Comparison of ENCODE assay signal across 14 cellular contexts in the genomic region with DNA sequence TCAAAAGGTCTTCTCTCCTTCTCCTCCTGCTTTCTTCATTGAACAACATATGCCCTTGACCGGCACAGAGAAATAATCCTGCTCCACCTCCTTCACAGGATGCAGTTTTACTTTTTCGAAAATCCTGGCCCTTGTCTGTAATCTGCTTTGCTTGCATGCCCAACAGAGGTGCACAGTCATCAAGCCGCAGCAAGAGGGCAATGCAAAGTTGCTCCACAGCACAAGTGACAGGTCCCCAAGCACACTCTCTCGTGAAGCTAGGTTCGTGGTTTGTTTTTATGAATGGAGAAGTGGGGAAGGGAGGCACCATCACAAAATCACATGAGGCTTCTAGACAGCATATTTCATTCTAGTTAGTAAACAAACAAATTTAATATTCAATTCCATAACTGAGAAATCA.
A peak's percentile ranks its signal among the peaks of the same experiment; 100 is the strongest.
DNase-seq lines count a peak whose midpoint lies in the region; ATAC-seq and TF ChIP-seq lines count a peak whose summit lies in the region.
"Had no signal": no experiment of that assay in that cellular context is flagged by ENCODE, and none has a peak within 500 bp of the region (broad histone marks: within the 10 kb centered on the region; RNA-seq: fewer than 3 reads in every experiment).

No MANE protein-coding gene starts in this region.

- no peak overlapping the region for H3K4me3 ChIP-seq in KMS-11 (IDR thresholded peaks at IDR 0.05; ENCODE audit: insufficient read depth, low read depth, low read length)
- H3K4me3 ChIP-seq in brain microvascular endothelial cell (ENCODE audit: low read depth, low read length): no peak overlapping the region
- H3K4me3 ChIP-seq: cardiac muscle cell, tibial artery had no signal

- H3K27ac ChIP-seq in KMS-11 (no peak overlapping the region), RWPE1 (no peak overlapping the region), brain microvascular endothelial cell (no peak overlapping the region)
- H3K27ac ChIP-seq: cardiac muscle cell, tibial artery had no signal

- DNase-seq in islet precursor cell: peak; percentile 58
- no peak for DNase-seq in HCEC 1CT
- no peak for DNase-seq in sciatic nerve (ENCODE audit: low spot score)
- DNase-seq in RWPE1 (ENCODE audit: low spot score): no peak
- no peak for DNase-seq in brain microvascular endothelial cell
- DNase-seq: NCI-H2227 treated with DMSO at 0.1 percent for 48 hours; occipital lobe; stimulated activated CD4-positive, alpha-beta T cell treated with anti-CD3 and anti-CD28 coated beads, Interleukin-4, amount 100 ng/mL, for 4 hours; T-helper 17 cell; tibial artery had no signal

- POLR2A ChIA-PET in RWPE1 (lab: Yijun Ruan, JAX; ENCODE audit: low non-redundant PET): no interaction called here

- H3K4me1 ChIP-seq in KMS-11 (ENCODE audit: low read depth, poor library complexity, severe bottlenecking): peaks cover 34% of the 10 kb centered on the region
- H3K4me1 ChIP-seq: tibial artery had no signal

- H3K27me3 ChIP-seq in KMS-11 (ENCODE audit: insufficient read depth, low read depth) (no peaks in the 10 kb centered on the region), brain microvascular endothelial cell (replicated peaks) (no peaks in the 10 kb centered on the region)
- H3K27me3 ChIP-seq: cardiac muscle cell, tibial artery had no signal

- H3K79me2 ChIP-seq in KMS-11 (ENCODE audit: insufficient read depth, low read depth): no peaks in the 10 kb centered on the region

- TF ChIP-seq CTCF in KMS-11 (conservative IDR thresholded peaks at IDR 0.05; ENCODE audit: low read depth, low read length) (no peak), RWPE1 (conservative IDR thresholded peaks at IDR 0.05; ENCODE audit: low read depth) (no peak), brain microvascular endothelial cell (IDR thresholded peaks at IDR 0.05; ENCODE audit: low read depth, low read length, missing control alignments) (no peak)

- no peaks in the 10 kb centered on the region for H4K20me1 ChIP-seq in KMS-11 (ENCODE audit: insufficient read depth)

- no peak overlapping the region for H3K4me2 ChIP-seq in KMS-11

- ATAC-seq in GM18519 (IDR thresholded peaks at IDR 0.05; ENCODE audit: low FRiP score, unreplicated experiment): peak; percentile 53
- peak; percentile 54 for ATAC-seq in GM21576 (IDR thresholded peaks at IDR 0.05; ENCODE audit: unreplicated experiment)
- no peak for ATAC-seq in sciatic nerve
- ATAC-seq: T-helper 17 cell had no signal

- no peak overlapping the region for H3K9ac ChIP-seq in KMS-11

- intact Hi-C loops in sciatic nerve (cut with DNase I): no loop called here

- in situ Hi-C loops in brain microvascular endothelial cell (cut with HindIII; ENCODE audit: low pct_ligation_motif_present, low sequenced_read_pairs): no loop called here

- no peaks in the 10 kb centered on the region for H3K36me3 ChIP-seq in KMS-11 (ENCODE audit: insufficient read depth)
- no peaks in the 10 kb centered on the region for H3K36me3 ChIP-seq in brain microvascular endothelial cell (replicated peaks)
- H3K36me3 ChIP-seq: cardiac muscle cell, tibial artery had no signal

- H2AFZ ChIP-seq in KMS-11 (ENCODE audit: low read depth): peak overlapping the region; percentile 11; the same call in 1 of the 2 replicates

- CTCF ChIA-PET in RWPE1 (lab: Yijun Ruan, JAX): interaction anchor here (0.7 kb wide), 1 partner anchor 1473 kb away, joined by 3 read pairs; no protein-coding TSS in a partner anchor
